ENCODE assay signal across 11 cellular contexts in genomic region chr6:159540152-159540551, GRCh38.
DNase-seq lines count a peak whose midpoint lies in the region; ATAC-seq and TF ChIP-seq lines count a peak whose summit lies in the region.
"Had no signal": no experiment of that assay in that cellular context is flagged by ENCODE, and none has a peak within 500 bp of the region (broad histone marks: within the 10 kb centered on the region; RNA-seq: fewer than 3 reads in every experiment).

No MANE protein-coding gene starts in this region.

- no peaks in the 10 kb centered on the region for H3K4me1 Mint-ChIP-seq in mesothelial cell of epicardium
- H3K4me1 Mint-ChIP-seq: activated CD4-positive, alpha-beta T cell treated with anti-CD3 and anti-CD28 coated beads, Interleukin-2, amount 10 ng/mL, durations not matched to agents 7 days and 5 days; activated naive CD4-positive, alpha-beta T cell treated with anti-CD3 and anti-CD28 coated beads, Interleukin-2, amount 50 U/mL, for 24 hours had no signal

- H3K4me3 Mint-ChIP-seq in mesothelial cell of epicardium: no peak overlapping the region
- H3K4me3 Mint-ChIP-seq: activated CD4-positive, alpha-beta T cell treated with anti-CD3 and anti-CD28 coated beads, Interleukin-2, amount 10 ng/mL, durations not matched to agents 7 days and 5 days; activated naive CD4-positive, alpha-beta T cell treated with anti-CD3 and anti-CD28 coated beads, Interleukin-2, amount 50 U/mL, for 24 hours had no signal

- no peak overlapping the region for H3K4me3 ChIP-seq in WI38 (ENCODE audit: low read depth, low read length)

- H3K27me3 Mint-ChIP-seq in mesothelial cell of epicardium (ENCODE audit: low read depth): peaks cover 37% of the 10 kb centered on the region

- H3K9me3 Mint-ChIP-seq in mesothelial cell of epicardium: no peaks in the 10 kb centered on the region
- H3K9me3 Mint-ChIP-seq: activated CD4-positive, alpha-beta T cell treated with anti-CD3 and anti-CD28 coated beads, Interleukin-2, amount 10 ng/mL, durations not matched to agents 7 days and 5 days; activated naive CD4-positive, alpha-beta T cell treated with anti-CD3 and anti-CD28 coated beads, Interleukin-2, amount 50 U/mL, for 24 hours had no signal

- peak; percentile 18 for DNase-seq in ELR (ENCODE audit: low read depth)
- peak; percentile 65 for DNase-seq in HuH-7 (ENCODE audit: low spot score)
- DNase-seq in mesothelial cell of epicardium (ENCODE audit: low spot score in 2 of 2, unreplicated experiment in 2 of 2): no peak
- no peak for DNase-seq in anterior cingulate cortex (lab: John Stamatoyannopoulos, UW)
- DNase-seq in NCI-H2171 (lab: John Stamatoyannopoulos, UW): no peak
- DNase-seq: activated CD4-positive, alpha-beta T cell treated with anti-CD3 and anti-CD28 coated beads, Interleukin-2, amount 10 ng/mL, durations not matched to agents 7 days and 5 days; cortex of kidney; NCI-H187 treated with DMSO at 0.1 percent for 48 hours had no signal

- TF ChIP-seq CTCF in WI38 (IDR thresholded peaks at IDR 0.05; ENCODE audit: low read depth, low read length) (peak; percentile 35), mesothelial cell of epicardium (IDR thresholded peaks at IDR 0.05; ENCODE audit: unreplicated experiment) (peak; percentile 27)

- no peak for ATAC-seq in GM18858 (IDR thresholded peaks at IDR 0.05; ENCODE audit: unreplicated experiment)

- no peaks in the 10 kb centered on the region for H3K36me3 Mint-ChIP-seq in mesothelial cell of epicardium
- H3K36me3 Mint-ChIP-seq: activated naive CD4-positive, alpha-beta T cell treated with anti-CD3 and anti-CD28 coated beads, Interleukin-2, amount 50 U/mL, for 24 hours had no signal

- no peak overlapping the region for H3K27ac Mint-ChIP-seq in mesothelial cell of epicardium
- H3K27ac Mint-ChIP-seq: activated CD4-positive, alpha-beta T cell treated with anti-CD3 and anti-CD28 coated beads, Interleukin-2, amount 10 ng/mL, durations not matched to agents 7 days and 5 days; activated naive CD4-positive, alpha-beta T cell treated with anti-CD3 and anti-CD28 coated beads, Interleukin-2, amount 50 U/mL, for 24 hours had no signal

Comparison
In these comparisons a context has a peak if more than half of its experiments do, and no peak if none do; other contexts are left out.
1. DNase-seq: peak in ELR (single experiment) and HuH-7 (single experiment); none in mesothelial cell of epicardium (0 of 2), anterior cingulate cortex (0 of 58) and NCI-H2171 (single experiment).